7 cellular contexts compared by ENCODE assay signal in genomic region chr7:786472-787255, GRCh38. TPM values are rescaled to one million over a fixed set of nuclear protein-coding genes. Genes with fewer than 3 reads are reported as not detected.
DNase-seq lines count a peak whose midpoint lies in the region; ATAC-seq, FAIRE-seq and TF ChIP-seq lines count a peak whose summit lies in the region.

No MANE protein-coding gene starts in this region.

- peak; percentile 91 for ATAC-seq in lung (ENCODE audit: insufficient read depth, low FRiP score)
- ATAC-seq in GM21619 (IDR thresholded peaks at IDR 0.05; ENCODE audit: unreplicated experiment) = no peak

- peak overlapping the region in 1 of 2 donors; percentile 5 for H3K27ac ChIP-seq in lung (ENCODE audit: low read depth in 1 of 2, low read length in 1 of 2)

- H3K36me3 ChIP-seq in lung (ENCODE audit: control insufficient read depth in 2 of 2, insufficient read depth in 2 of 2, low read length in 2 of 2) = peaks cover 0 to 24% of the 10 kb centered on the region in 2 donors

- FAIRE-seq in colon (lab: Jason Lieb, UNC) = peak; percentile 18

- H3K4me1 ChIP-seq in lung (ENCODE audit: control insufficient read depth in 2 of 2, insufficient read depth in 2 of 2, low read length in 2 of 2) = peaks cover 0 to 3% of the 10 kb centered on the region in 2 donors

- H3K4me3 ChIP-seq in GM12865 (ENCODE audit: low read depth, low read length) (no peak overlapping the region), lung (no peak overlapping the region)

- TF ChIP-seq CTCF in GM12865 (IDR thresholded peaks at IDR 0.05; ENCODE audit: insufficient read depth, low read depth, low read length, missing control alignments) = peak; percentile 85
- TF ChIP-seq CTCF in lung (IDR thresholded peaks at IDR 0.05; ENCODE audit: control extremely low read depth, extremely low read depth) = peak; percentile 82

- WGBS in lung, 2 donors = 60 to 62% methylated on average over 10 to 11 of the region's 11 CpGs

- H3K9me3 ChIP-seq in lung (ENCODE audit: control insufficient read depth in 2 of 2, insufficient read depth in 1 of 2, low read length in 1 of 2) = no peaks in the 10 kb centered on the region

- peak; percentile 68 for DNase-seq in GM12865 (ENCODE audit: low read depth)
- peak; percentile 51 for DNase-seq in NCI-H1092 (lab: John Stamatoyannopoulos, UW)
- DNase-seq in activated CD4-positive, alpha-beta T cell treated with anti-CD3 and anti-CD28 coated beads for 4 hours = peak; percentile 67 to 80
- DNase-seq in lung (ENCODE audit: low spot score) = peak; percentile 73
- DNase-seq in stimulated activated CD8-positive, alpha-beta memory T cell treated with anti-CD3 and anti-CD28 coated beads, Interleukin-2, amount 100 ng/mL, for 1 hour (ENCODE audit: low read depth in 2 of 2) = peak; percentile 47 to 62

- H3K27me3 ChIP-seq in lung (ENCODE audit: control insufficient read depth, insufficient read depth) = no peaks in the 10 kb centered on the region

RNA-seq across cellular contexts. Expression of gene SUN1, which starts 45.6 kb away (rescaled TPM):
- total RNA-seq in lung = 100 to 1,000 TPM; 133 to 349 TPM
- 10 to 100 TPM; 69.6 to 74.4 TPM for polyA plus RNA-seq in lung

RNA-seq across cellular contexts. Expression of gene PRKAR1B, which starts 59.6 kb away (rescaled TPM):
- 10 to 100 TPM; 14.7 to 32.0 TPM for total RNA-seq in lung
- polyA plus RNA-seq in lung = 10 to 100 TPM; 11.3 to 17.8 TPM
